In the genomic region with DNA sequence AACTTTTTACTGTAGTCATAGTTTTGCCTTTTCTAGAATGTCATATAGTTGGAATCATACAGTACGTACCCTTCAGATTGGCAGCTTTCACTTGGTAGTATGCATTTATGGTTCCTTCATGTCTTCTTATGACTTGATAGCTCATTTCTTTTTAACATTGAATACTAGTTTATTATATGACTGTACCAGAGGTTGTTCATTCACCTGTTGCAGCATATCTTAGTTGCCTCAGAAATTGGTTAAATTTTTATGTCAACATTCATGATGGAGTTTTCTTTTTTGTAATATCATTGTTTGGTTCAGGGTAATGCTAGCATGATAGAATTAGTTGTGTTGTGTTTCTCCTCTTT, we compare ENCODE assay signal across 11 cellular contexts.
A peak's percentile ranks its signal among the peaks of the same experiment; 100 is the strongest.
DNase-seq lines count a peak whose midpoint lies in the region; ATAC-seq and TF ChIP-seq lines count a peak whose summit lies in the region.
"Had no signal": no experiment of that assay in that cellular context is flagged by ENCODE, and none has a peak within 500 bp of the region (broad histone marks: within the 10 kb centered on the region; RNA-seq: fewer than 3 reads in every experiment).

No MANE protein-coding gene starts in this region.

- H3K27me3 Mint-ChIP-seq in activated CD8-positive, alpha-beta memory T cell treated with anti-CD3 and anti-CD28 coated beads, Interleukin-2, amount 10 ng/mL, durations not matched to agents 7 days and 5 days: peaks cover 43% of the 10 kb centered on the region
- H3K27me3 Mint-ChIP-seq in T-cell: peaks cover 24 to 28% of the 10 kb centered on the region in 2 donors
- H3K27me3 Mint-ChIP-seq in nephron progenitor cell (ENCODE audit: low read depth, poor library complexity): peaks cover 35% of the 10 kb centered on the region

- peaks cover 7% of the 10 kb centered on the region for H3K4me1 Mint-ChIP-seq in activated CD8-positive, alpha-beta memory T cell treated with anti-CD3 and anti-CD28 coated beads, Interleukin-2, amount 10 ng/mL, durations not matched to agents 7 days and 5 days
- H3K4me1 Mint-ChIP-seq in T-cell (peaks cover 9 to 15% (median 11%) of the 10 kb centered on the region in 3 donors), nephron progenitor cell (no peaks in the 10 kb centered on the region)

- no peaks in the 10 kb centered on the region for H3K4me1 ChIP-seq in gastroesophageal sphincter
- H3K4me1 ChIP-seq in subcutaneous abdominal adipose tissue (ENCODE audit: control insufficient read depth in 5 of 5, insufficient read depth in 5 of 5, low read length in 5 of 5): peaks cover 0 to 3% (median 0%) of the 10 kb centered on the region in 5 donors

- peak; percentile 43 for ATAC-seq in activated CD8-positive, alpha-beta memory T cell treated with anti-CD3 and anti-CD28 coated beads, Interleukin-2, amount 10 ng/mL, durations not matched to agents 7 days and 5 days
- ATAC-seq in T-cell (replicated peaks in 1 of 4) (no peak), gastroesophageal sphincter (no peak), HG02973 (IDR thresholded peaks at IDR 0.05; ENCODE audit: unreplicated experiment) (no peak)

- no peaks in the 10 kb centered on the region for H3K36me3 Mint-ChIP-seq in activated CD8-positive, alpha-beta memory T cell treated with anti-CD3 and anti-CD28 coated beads, Interleukin-2, amount 10 ng/mL, durations not matched to agents 7 days and 5 days
- no peaks in the 10 kb centered on the region for H3K36me3 Mint-ChIP-seq in T-cell
- H3K36me3 Mint-ChIP-seq in nephron progenitor cell (ENCODE audit: low read depth): no peaks in the 10 kb centered on the region

- TF ChIP-seq POLR2A in gastroesophageal sphincter (IDR thresholded peaks at IDR 0.05): no peak

- H3K9me3 Mint-ChIP-seq in activated CD8-positive, alpha-beta memory T cell treated with anti-CD3 and anti-CD28 coated beads, Interleukin-2, amount 10 ng/mL, durations not matched to agents 7 days and 5 days (ENCODE audit: low read depth): no peaks in the 10 kb centered on the region
- H3K9me3 Mint-ChIP-seq in T-cell (no peaks in the 10 kb centered on the region), nephron progenitor cell (no peaks in the 10 kb centered on the region)

- H3K27ac Mint-ChIP-seq in activated CD8-positive, alpha-beta memory T cell treated with anti-CD3 and anti-CD28 coated beads, Interleukin-2, amount 10 ng/mL, durations not matched to agents 7 days and 5 days: no peak overlapping the region
- no peak overlapping the region for H3K27ac Mint-ChIP-seq in T-cell
- no peak overlapping the region for H3K27ac Mint-ChIP-seq in nephron progenitor cell

- no peak for TF ChIP-seq EP300 in gastroesophageal sphincter (IDR thresholded peaks at IDR 0.05)

- H3K36me3 ChIP-seq in gastroesophageal sphincter: no peaks in the 10 kb centered on the region
- no peaks in the 10 kb centered on the region for H3K36me3 ChIP-seq in subcutaneous abdominal adipose tissue (ENCODE audit: control insufficient read depth in 5 of 5, insufficient read depth in 5 of 5, low read length in 5 of 5)

- peak overlapping the region in 1 of 5 donors; percentile 43 for H3K9ac ChIP-seq in subcutaneous abdominal adipose tissue (ENCODE audit: low read length in 5 of 5)

- H3K4me3 Mint-ChIP-seq in activated CD8-positive, alpha-beta memory T cell treated with anti-CD3 and anti-CD28 coated beads, Interleukin-2, amount 10 ng/mL, durations not matched to agents 7 days and 5 days: peak overlapping the region; percentile 65
- H3K4me3 Mint-ChIP-seq in T-cell: peak overlapping the region; percentile 50 to 80 (median 74)
- H3K4me3 Mint-ChIP-seq in nephron progenitor cell: no peak overlapping the region

- no peak for TF ChIP-seq CTCF in gastroesophageal sphincter (IDR thresholded peaks at IDR 0.05)
- no peak for TF ChIP-seq CTCF in nephron progenitor cell (IDR thresholded peaks at IDR 0.05)

- H3K9me3 ChIP-seq in gastroesophageal sphincter (no peaks in the 10 kb centered on the region), subcutaneous abdominal adipose tissue (ENCODE audit: control insufficient read depth in 5 of 5, low read length in 5 of 5) (no peaks in the 10 kb centered on the region)

- no peak for DNase-seq in activated CD8-positive, alpha-beta memory T cell treated with anti-CD3 and anti-CD28 coated beads, Interleukin-2, amount 10 ng/mL, durations not matched to agents 7 days and 5 days
- DNase-seq in activated CD8-positive, alpha-beta memory T cell treated with anti-CD3 and anti-CD28 coated beads for 24 hours: no peak
- no peak for DNase-seq in T-cell
- no peak for DNase-seq in nephron progenitor cell
- DNase-seq in UCSD-AML1 (lab: John Stamatoyannopoulos, UW; ENCODE audit: unreplicated experiment): no peak
- DNase-seq: AML-193, NCI-H524 treated with DMSO at 0.1 percent for 48 hours had no signal

- 50 to 56% methylated on average over 1 of the region's 1 CpG for WGBS in gastroesophageal sphincter (ENCODE audit: low coverage in 1 of 2), 2 donors

- CTCF ChIA-PET in activated CD8-positive, alpha-beta memory T cell treated with anti-CD3 and anti-CD28 coated beads, Interleukin-2, amount 10 ng/mL, durations not matched to agents 7 days and 5 days (lab: Charles Lee): no interaction called here
- CTCF ChIA-PET in T-cell (lab: Charles Lee): no interaction called here

- POLR2A ChIA-PET in T-cell (lab: Charles Lee): no interaction called here

- H3K27me3 ChIP-seq in gastroesophageal sphincter (peaks cover 3% of the 10 kb centered on the region), subcutaneous abdominal adipose tissue (ENCODE audit: control insufficient read depth in 5 of 5, insufficient read depth in 4 of 5, low read length in 5 of 5) (no peaks in the 10 kb centered on the region)

- H3K4me3 ChIP-seq in gastroesophageal sphincter (peak overlapping the region; percentile 43), subcutaneous abdominal adipose tissue (ENCODE audit: low read depth in 1 of 5, low read length in 5 of 5) (peak overlapping the region; percentile 44 to 63 (median 55))
- H3K4me3 ChIP-seq: K562 had no signal

- H3K27ac ChIP-seq in gastroesophageal sphincter (no peak overlapping the region), subcutaneous abdominal adipose tissue (ENCODE audit: low read depth, low read length) (no peak overlapping the region)
